ENCODE assay signal across 15 cellular contexts in the genomic region with DNA sequence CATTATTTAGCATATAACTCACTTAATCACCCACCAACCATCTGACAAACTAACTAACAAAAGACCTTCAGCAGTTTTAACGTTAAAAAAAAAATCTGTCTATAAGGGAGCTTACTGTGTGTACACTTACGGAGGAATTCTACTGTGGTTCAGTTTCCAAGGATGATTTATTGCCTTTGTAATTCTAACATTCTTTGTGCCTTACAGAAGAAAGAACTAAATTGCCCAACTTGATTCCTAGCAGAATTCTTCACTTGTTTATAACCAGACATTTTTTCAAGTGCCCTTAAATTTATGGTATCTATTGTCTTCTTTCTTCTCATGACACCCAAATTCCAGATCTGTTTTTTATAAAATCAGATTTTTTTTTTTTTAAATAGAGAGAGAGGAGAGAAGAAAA.
DNase-seq lines count a peak whose midpoint lies in the region; ATAC-seq and TF ChIP-seq lines count a peak whose summit lies in the region.
"Had no signal": no experiment of that assay in that cellular context is flagged by ENCODE, and none has a peak within 500 bp of the region (broad histone marks: within the 10 kb centered on the region; RNA-seq: fewer than 3 reads in every experiment).

No MANE protein-coding gene starts in this region.

- in situ Hi-C loops in GM23248 (cut with MboI): no loop called here

- peaks cover 23% of the 10 kb centered on the region for H3F3A ChIP-seq in GM23248 (ENCODE audit: insufficient read depth)

- H3K4me3 ChIP-seq in GM23248: peak overlapping the region; percentile 35
- H3K4me3 ChIP-seq in fibroblast of pulmonary artery (replicated peaks; ENCODE audit: low read depth, low read length): no peak overlapping the region
- H3K4me3 ChIP-seq in skeletal muscle satellite cell (ENCODE audit: low read length): no peak overlapping the region
- H3K4me3 ChIP-seq: heart left ventricle had no signal

- no peaks in the 10 kb centered on the region for H3K79me2 ChIP-seq in GM23248 (ENCODE audit: insufficient read depth)

- peak overlapping the region; percentile 11; the same call in 1 of the 2 replicates for H2AFZ ChIP-seq in GM23248

- no peaks in the 10 kb centered on the region for H3K27me3 ChIP-seq in GM23248 (replicated peaks; ENCODE audit: insufficient read depth)
- H3K27me3 ChIP-seq in skeletal muscle satellite cell (ENCODE audit: control insufficient read depth, insufficient read depth, low read length): no peaks in the 10 kb centered on the region
- H3K27me3 ChIP-seq: heart left ventricle had no signal

- CTCF ChIA-PET in GM10248 (lab: Yijun Ruan, JAX): no interaction called here

- H3K9me3 ChIP-seq in GM23248 (ENCODE audit: low read depth): no peaks in the 10 kb centered on the region
- H3K9me3 ChIP-seq in skeletal muscle satellite cell (replicated peaks; ENCODE audit: low read length): no peaks in the 10 kb centered on the region

- H3K36me3 Mint-ChIP-seq in CD14-positive monocyte: no peaks in the 10 kb centered on the region

- H3K4me2 ChIP-seq in GM23248 (ENCODE audit: unreplicated experiment) (peak overlapping the region; percentile 83), skeletal muscle satellite cell (ENCODE audit: low read length) (peak overlapping the region; percentile 20)

- no peak for TF ChIP-seq CTCF in fibroblast of pulmonary artery (IDR thresholded peaks at IDR 0.05; ENCODE audit: low read length, missing control alignments)
- TF ChIP-seq CTCF in GM10248 (IDR thresholded peaks at IDR 0.05; ENCODE audit: control extremely low read depth, extremely low read depth, low read depth, missing control alignments): no peak
- TF ChIP-seq CTCF in CD14-positive monocyte (IDR thresholded peaks at IDR 0.05): no peak

- peaks cover 8% of the 10 kb centered on the region for H3K4me1 Mint-ChIP-seq in CD14-positive monocyte

- H3K9me2 ChIP-seq in GM23248 (ENCODE audit: insufficient read depth): no peaks in the 10 kb centered on the region

- no peaks in the 10 kb centered on the region for H3K36me3 ChIP-seq in GM23248 (ENCODE audit: low read depth)
- H3K36me3 ChIP-seq in skeletal muscle satellite cell (ENCODE audit: insufficient read depth, low read length): no peaks in the 10 kb centered on the region
- H3K36me3 ChIP-seq: heart left ventricle, WERI-Rb-1 had no signal

- H4K20me1 ChIP-seq in GM23248 (ENCODE audit: insufficient read depth): no peaks in the 10 kb centered on the region

- peaks cover 22% of the 10 kb centered on the region for H3K4me1 ChIP-seq in GM23248 (ENCODE audit: insufficient read depth)
- H3K4me1 ChIP-seq in skeletal muscle satellite cell (ENCODE audit: control insufficient read depth, insufficient read depth, low read length): peaks cover 5% of the 10 kb centered on the region
- H3K4me1 ChIP-seq: heart left ventricle had no signal

- H3K27me3 Mint-ChIP-seq in CD14-positive monocyte (ENCODE audit: low read depth in 3 of 3): peaks cover 0 to 2% (median 0%) of the 10 kb centered on the region in 3 donors

- H3K27ac ChIP-seq in GM23248: peak overlapping the region; percentile 63
- H3K27ac ChIP-seq: WERI-Rb-1 had no signal

- intact Hi-C loops in CD14-positive monocyte (cut with micrococcal nuclease): no loop called here

- H3K27ac Mint-ChIP-seq in CD14-positive monocyte: no peak overlapping the region
- H3K27ac Mint-ChIP-seq: activated T-cell treated with anti-CD3 and anti-CD28 coated beads, Interleukin-2, amount 50 U/mL, for 24 hours had no signal

- H3K9ac ChIP-seq in GM23248 (peak overlapping the region; percentile 44), skeletal muscle satellite cell (ENCODE audit: low read depth, low read length) (no peak overlapping the region)

- peaks cover 0 to 4% (median 1%) of the 10 kb centered on the region in 7 donors for H3K9me3 Mint-ChIP-seq in CD14-positive monocyte

- peak; percentile 88 for DNase-seq in GM23248
- peak; percentile 59 for DNase-seq in RPMI7951 (ENCODE audit: low read depth)
- DNase-seq in fibroblast of pulmonary artery (ENCODE audit: low read depth): peak; percentile 88
- DNase-seq in GM10248 (ENCODE audit: extremely low spot score): no peak
- DNase-seq in CD14-positive monocyte (ENCODE audit: low spot score): no peak
- DNase-seq: activated T-cell treated with anti-CD3 and anti-CD28 coated beads, Interleukin-2, amount 50 U/mL, for 24 hours; caudate nucleus; NCI-H1105; PC-3; stimulated activated CD4-positive, alpha-beta T cell treated with anti-CD3 and anti-CD28 coated beads, Interleukin-12 subunit alpha, Interleukin-12 subunit beta, amount 100 ng/mL, for 4 hours; WERI-Rb-1 had no signal

- no peak overlapping the region for H3K4me3 Mint-ChIP-seq in CD14-positive monocyte
- H3K4me3 Mint-ChIP-seq: activated T-cell treated with anti-CD3 and anti-CD28 coated beads, Interleukin-2, amount 50 U/mL, for 24 hours had no signal

- no peak for ATAC-seq in HG03521 (IDR thresholded peaks at IDR 0.05; ENCODE audit: unreplicated experiment)
- no peak for ATAC-seq in GM21381 (IDR thresholded peaks at IDR 0.05; ENCODE audit: unreplicated experiment)
- ATAC-seq: PC-3 had no signal

- POLR2A ChIA-PET in GM10248 (lab: Yijun Ruan, JAX): no interaction called here

- WGBS in GM23248 (ENCODE audit: low coverage in 1 of 2, low lambda C conversion rate in 2 of 2, missing lambda C conversion rate in 2 of 2), 2 experiments: 0% methylated on average over 2 of the region's 2 CpGs

Comparison
In these comparisons a context has a peak if more than half of its experiments do, and no peak if none do; other contexts are left out.
1. DNase-seq: peak in GM23248 (single experiment), RPMI7951 (single experiment) and fibroblast of pulmonary artery (single experiment); none in GM10248 (single experiment) and CD14-positive monocyte (single experiment).